In the genomic region with DNA sequence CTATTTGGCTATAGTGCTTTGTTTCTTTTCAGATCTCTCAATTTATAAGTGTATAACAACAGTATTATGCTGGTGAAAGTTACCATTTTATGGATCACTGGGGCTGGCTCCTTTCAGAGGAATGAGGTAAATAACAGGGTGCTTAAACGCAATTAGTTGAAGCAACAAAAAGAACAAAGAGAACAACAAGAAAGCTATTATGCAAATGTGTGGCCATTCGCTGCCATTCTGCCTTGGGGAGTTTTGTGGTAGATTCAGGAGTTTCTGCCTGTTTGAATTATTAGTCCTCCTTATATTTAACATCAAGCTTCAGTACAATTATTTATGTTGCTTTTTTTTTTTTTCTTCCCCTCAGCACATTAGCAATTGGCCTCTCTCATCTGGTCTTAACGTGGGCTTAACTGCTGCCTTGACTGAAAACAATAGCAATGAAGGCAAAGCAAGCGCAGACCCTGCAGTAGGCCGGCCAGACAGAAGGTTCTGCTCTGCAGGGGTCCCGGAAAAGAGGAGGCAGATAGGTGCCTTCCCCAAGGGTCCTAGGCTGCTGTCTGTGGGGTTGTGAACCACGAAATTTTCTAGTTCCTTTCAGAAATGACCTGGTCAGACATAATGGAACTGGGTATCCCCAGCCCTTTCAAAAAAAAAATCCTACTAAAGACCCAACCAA, we compare ENCODE assay signal across 18 cellular contexts.
DNase-seq lines count a peak whose midpoint lies in the region; ATAC-seq, FAIRE-seq and TF ChIP-seq lines count a peak whose summit lies in the region.
"Had no signal": no experiment of that assay in that cellular context is flagged by ENCODE, and none has a peak within 500 bp of the region (broad histone marks: within the 10 kb centered on the region; RNA-seq: fewer than 3 reads in every experiment).

No MANE protein-coding gene starts in this region.

- H3K27ac Mint-ChIP-seq in osteocyte (ENCODE audit: unreplicated experiment), result peak overlapping the region; percentile 93
- H3K27ac Mint-ChIP-seq: activated CD4-positive, alpha-beta T cell treated with anti-CD3 and anti-CD28 coated beads for 36 hours; activated naive CD4-positive, alpha-beta T cell treated with anti-CD3 and anti-CD28 coated beads for 36 hours; CD14-positive monocyte had no signal

- POLR2A ChIA-PET in endothelial cell of umbilical vein (lab: Charles Lee), result no interaction called here

- H3K27me3 ChIP-seq in HAP-1 (ENCODE audit: low read depth) (peaks cover 12% of the 10 kb centered on the region), endothelial cell of umbilical vein (ENCODE audit: control insufficient read depth in 2 of 2, insufficient read depth in 2 of 2, low read length in 2 of 2) (no peaks in the 10 kb centered on the region), gastrocnemius medialis (no peaks in the 10 kb centered on the region)
- H3K27me3 ChIP-seq: right lobe of liver, testis had no signal

- no peak for ATAC-seq in gastrocnemius medialis
- ATAC-seq in GM18873 (IDR thresholded peaks at IDR 0.05; ENCODE audit: low FRiP score, unreplicated experiment), result no peak
- ATAC-seq: right lobe of liver had no signal

- in situ Hi-C loops in HAP-1 (cut with MboI; ENCODE audit: low sequenced_read_pairs) (no loop called here), gastrocnemius medialis (cut with MboI; ENCODE audit: low sequenced_read_pairs in 4 of 4) (no loop called here)

- peak overlapping the region; percentile 47 for H3K4me2 ChIP-seq in endothelial cell of umbilical vein (ENCODE audit: insufficient read depth, low read length)

- H4K20me1 ChIP-seq in endothelial cell of umbilical vein (replicated peaks; ENCODE audit: control insufficient read depth, extremely low read depth, insufficient read depth, low read length), result no peaks in the 10 kb centered on the region

- peak overlapping the region; percentile 45 for H2AFZ ChIP-seq in endothelial cell of umbilical vein (ENCODE audit: low read depth, low read length)

- H3K4me3 Mint-ChIP-seq in osteocyte (ENCODE audit: unreplicated experiment), result no peak overlapping the region
- H3K4me3 Mint-ChIP-seq: activated CD4-positive, alpha-beta T cell treated with anti-CD3 and anti-CD28 coated beads for 36 hours; activated naive CD4-positive, alpha-beta T cell treated with anti-CD3 and anti-CD28 coated beads for 36 hours; CD14-positive monocyte had no signal

- H3K4me1 ChIP-seq in HAP-1, result no peaks in the 10 kb centered on the region
- peaks cover 23% of the 10 kb centered on the region for H3K4me1 ChIP-seq in endothelial cell of umbilical vein (ENCODE audit: control insufficient read depth, extremely low read depth, insufficient read depth, low read length)
- no peaks in the 10 kb centered on the region for H3K4me1 ChIP-seq in gastrocnemius medialis
- H3K4me1 ChIP-seq: right lobe of liver, testis had no signal

- intact Hi-C loops in endothelial cell of umbilical vein (cut with micrococcal nuclease), result loop anchor here (2.0 kb wide), 1 partner anchor 48 kb away; no protein-coding TSS in a partner anchor
- intact Hi-C loops in gastrocnemius medialis (cut with DNase I; ENCODE audit: low total_unique reads), result no loop called here

- CTCF ChIA-PET in endothelial cell of umbilical vein (lab: Charles Lee), result interaction anchor here (1.1 to 2.5 kb wide), 4 partner anchors 11 to 37 kb away, joined by 4 to 17 read pairs (median 8); no protein-coding TSS in a partner anchor

- H3K27me3 Mint-ChIP-seq in osteocyte (ENCODE audit: unreplicated experiment), result no peaks in the 10 kb centered on the region

- no peaks in the 10 kb centered on the region for H3K79me2 ChIP-seq in endothelial cell of umbilical vein (ENCODE audit: control insufficient read depth, insufficient read depth, low read length)

- no TSS peak for BruUV-seq in endothelial cell of umbilical vein (replicated peaks; lab: Mats Ljungman, UMichigan)

- DNase-seq in HAP-1 (ENCODE audit: low spot score in 2 of 2) (peak; percentile 36 to 73), NCI-H69 (lab: John Stamatoyannopoulos, UW) (peak; percentile 76), endothelial cell of umbilical vein (ENCODE audit: low read depth, low spot score) (peak; percentile 7), osteocyte (ENCODE audit: extremely low spot score, unreplicated experiment) (peak; percentile 19), foreskin melanocyte (no peak), gastrocnemius medialis (no peak)
- DNase-seq: activated CD4-positive, alpha-beta T cell treated with anti-CD3 and anti-CD28 coated beads for 36 hours; activated naive CD4-positive, alpha-beta T cell treated with anti-CD3 and anti-CD28 coated beads for 36 hours; NCI-H2107; NK-92 treated with Interleukin-12 subunit alpha and Interleukin-12 subunit beta, amount 100 ng/mL, for 24 hours; right lobe of liver; SIG-M5; stimulated activated CD4-positive, alpha-beta T cell treated with anti-CD3 and anti-CD28 coated beads, Interleukin-2, amount 100 ng/mL, for 48 hours; T-helper 9 cell; testis had no signal

- no peaks in the 10 kb centered on the region for H3K9me3 Mint-ChIP-seq in osteocyte (ENCODE audit: unreplicated experiment)
- H3K9me3 Mint-ChIP-seq: activated naive CD4-positive, alpha-beta T cell treated with anti-CD3 and anti-CD28 coated beads for 36 hours had no signal

- peaks cover 63% of the 10 kb centered on the region for H3K4me1 Mint-ChIP-seq in osteocyte (ENCODE audit: unreplicated experiment)
- H3K4me1 Mint-ChIP-seq: CD14-positive monocyte had no signal

- no peaks in the 10 kb centered on the region for H3K36me3 ChIP-seq in HAP-1 (replicated peaks)
- no peaks in the 10 kb centered on the region for H3K36me3 ChIP-seq in endothelial cell of umbilical vein (ENCODE audit: control insufficient read depth in 2 of 2, extremely low read depth in 1 of 2, insufficient read depth in 2 of 2, low read length in 2 of 2)
- H3K36me3 ChIP-seq in gastrocnemius medialis, result no peaks in the 10 kb centered on the region
- H3K36me3 ChIP-seq: right lobe of liver had no signal

- TF ChIP-seq CTCF in endothelial cell of umbilical vein (IDR thresholded peaks at IDR 0.05; ENCODE audit: extremely low read depth in 1 of 2, insufficient read depth in 1 of 2, low read depth in 1 of 2, low read length in 2 of 2) (no peak), osteocyte (IDR thresholded peaks at IDR 0.05) (no peak), gastrocnemius medialis (IDR thresholded peaks at IDR 0.05 in 4 of 5, conservative IDR thresholded peaks at IDR 0.05 in 1 of 5) (no peak)

- no peaks in the 10 kb centered on the region for H3K9me1 ChIP-seq in endothelial cell of umbilical vein (replicated peaks; ENCODE audit: control insufficient read depth, extremely low read depth, insufficient read depth, low read length)

- no peak for TF ChIP-seq POLR2A in endothelial cell of umbilical vein (IDR thresholded peaks at IDR 0.05; ENCODE audit: low read depth, low read length)
- TF ChIP-seq POLR2A in gastrocnemius medialis (IDR thresholded peaks at IDR 0.05), result no peak

- no peaks in the 10 kb centered on the region for H3K36me3 Mint-ChIP-seq in osteocyte (ENCODE audit: unreplicated experiment)
- H3K36me3 Mint-ChIP-seq: CD14-positive monocyte had no signal

- peak overlapping the region; percentile 95 for H3K27ac ChIP-seq in endothelial cell of umbilical vein (ENCODE audit: insufficient read depth, low read depth, low read length)
- no peak overlapping the region for H3K27ac ChIP-seq in gastrocnemius medialis
- H3K27ac ChIP-seq: right lobe of liver, testis had no signal

- dilution Hi-C loops in endothelial cell of umbilical vein (cut with MboI; ENCODE audit: extremely low pct_ligation_motif_present, low sequenced_read_pairs), result no loop called here

- H3K4me3 ChIP-seq in HAP-1 (no peak overlapping the region), endothelial cell of umbilical vein (replicated peaks in 1 of 3; ENCODE audit: insufficient read depth in 1 of 3, low read depth in 1 of 3, low read length in 3 of 3) (no peak overlapping the region), gastrocnemius medialis (no peak overlapping the region)
- H3K4me3 ChIP-seq: right lobe of liver, testis had no signal

- peak overlapping the region; percentile 28 for H3K9ac ChIP-seq in endothelial cell of umbilical vein (replicated peaks; ENCODE audit: extremely low read depth, insufficient read depth, low read length)

- H3K9me3 ChIP-seq in HAP-1 (no peaks in the 10 kb centered on the region), endothelial cell of umbilical vein (replicated peaks; ENCODE audit: control insufficient read depth, insufficient read depth, low read length) (no peaks in the 10 kb centered on the region), gastrocnemius medialis (no peaks in the 10 kb centered on the region)
- H3K9me3 ChIP-seq: right lobe of liver, testis had no signal

- FAIRE-seq in endothelial cell of umbilical vein (lab: Jason Lieb, UNC), result no peak
- FAIRE-seq: HTR-8/SVneo had no signal

TF ChIP-seq in endothelial cell of umbilical vein, 7 proteins besides CTCF, POLR2A, EP300 and RAD21:
- no peak for TF ChIP-seq GATA2 (IDR thresholded peaks at IDR 0.05; ENCODE audit: insufficient read depth, insufficient read length, low read depth, low read length)

Comparison
In these comparisons a context has a peak if more than half of its experiments do, and no peak if none do; other contexts are left out.
1. DNase-seq: peak in HAP-1 (2 of 2), NCI-H69 (single experiment), endothelial cell of umbilical vein (single experiment) and osteocyte (single experiment); none in foreskin melanocyte (single experiment) and gastrocnemius medialis (0 of 2).